In genomic region chr1:17308593-17308992, GRCh38 we compare ENCODE assay signal across 33 cellular contexts. TPM values are rescaled to one million over a fixed set of nuclear protein-coding genes. Genes with fewer than 3 reads are reported as not detected.
DNase-seq lines count a peak whose midpoint lies in the region; ATAC-seq, FAIRE-seq and TF ChIP-seq lines count a peak whose summit lies in the region.
"Had no signal": no experiment of that assay in that cellular context is flagged by ENCODE, and none has a peak within 500 bp of the region (broad histone marks: within the 10 kb centered on the region; RNA-seq: fewer than 3 reads in every experiment).

No MANE protein-coding gene starts in this region.

- H2AFZ ChIP-seq in GM23338 = no peak overlapping the region
- H2AFZ ChIP-seq in K562 (ENCODE audit: low read depth, low read length) = no peak overlapping the region
- H2AFZ ChIP-seq: hepatocyte, parathyroid adenoma had no signal

- peaks cover under 1% of the 10 kb centered on the region; the same call in 1 of the 3 replicates for H3K36me3 Mint-ChIP-seq in GM23338 (ENCODE audit: low read depth)
- H3K36me3 Mint-ChIP-seq: activated naive CD4-positive, alpha-beta T cell treated with anti-CD3 and anti-CD28 coated beads, Interleukin-2, amount 50 U/mL, for 24 hours; CD4-positive, CD25-positive, alpha-beta regulatory T cell had no signal

- intact Hi-C loops in K562 (cut with micrococcal nuclease) = no loop called here
- intact Hi-C loops in spleen (cut with DNase I; ENCODE audit: low total_unique reads) = no loop called here

- H3K4me2 ChIP-seq in GM23338 (no peak overlapping the region), K562 (ENCODE audit: insufficient read depth, low read length) (peak overlapping the region; percentile 22; the same call in 1 of the 2 replicates)
- H3K4me2 ChIP-seq: hepatocyte had no signal

- DNase-seq in GM23338 (ENCODE audit: low spot score) (no peak), NOMO-1 (lab: John Stamatoyannopoulos, UW; ENCODE audit: unreplicated experiment in 2 of 2) (peak; percentile 43 to 51), K562 (ENCODE audit: extremely low read depth in 1 of 4, low spot score in 3 of 4) (no peak), spleen (peak; percentile 80), GM13976 (ENCODE audit: low spot score) (no peak), NCI-H774 (lab: John Stamatoyannopoulos, UW) (no peak)
- no peak for DNase-seq in activated CD8-positive, alpha-beta memory T cell treated with anti-CD3 and anti-CD28 coated beads, Interleukin-2, amount 50 U/mL, for 4 hours
- DNase-seq: activated CD4-positive, alpha-beta T cell treated with anti-CD3 and anti-CD28 coated beads for 36 hours; activated CD8-positive, alpha-beta T cell treated with anti-CD3 and anti-CD28 coated beads, Interleukin-2, amount 10 ng/mL, durations not matched to agents 7 days and 5 days; Calu3; CD4-positive, CD25-positive, alpha-beta regulatory T cell; DMS79; effector CD4-positive, alpha-beta T cell; NCI-H146; NCI-H345; NCI-H82; PC-3; retina; small intestine; thyroid gland had no signal

- no peak for ATAC-seq in GM23338
- no peak for ATAC-seq in K562
- ATAC-seq: activated CD4-positive, alpha-beta T cell treated with anti-CD3 and anti-CD28 coated beads for 36 hours; activated CD8-positive, alpha-beta T cell treated with anti-CD3 and anti-CD28 coated beads, Interleukin-2, amount 10 ng/mL, durations not matched to agents 7 days and 5 days; activated T-helper 17 cell treated with anti-CD3 and anti-CD28 coated beads, Interleukin-2, amount 50 U/mL, for 72 hours; gastroesophageal sphincter; PC-3; Right ventricle myocardium inferior had no signal

- POLR2A ChIA-PET in K562 (lab: Yijun Ruan, JAX) = interaction anchor here (0.6 kb wide), 1 partner anchor 55 kb away, joined by 3 read pairs; no protein-coding TSS in a partner anchor

- H4K20me1 ChIP-seq in GM23338 (replicated peaks; ENCODE audit: insufficient read depth) (no peaks in the 10 kb centered on the region), K562 (replicated peaks; ENCODE audit: control insufficient read depth, insufficient read depth, low read length) (peaks cover under 1% of the 10 kb centered on the region; the same call in 1 of the 2 replicates)

- H3K27ac Mint-ChIP-seq in GM23338 = peak overlapping the region; percentile 42; the same call in 1 of the 2 replicates
- H3K27ac Mint-ChIP-seq: activated CD4-positive, alpha-beta T cell treated with anti-CD3 and anti-CD28 coated beads for 36 hours; activated CD8-positive, alpha-beta T cell treated with anti-CD3 and anti-CD28 coated beads, Interleukin-2, amount 10 ng/mL, durations not matched to agents 7 days and 5 days; activated naive CD4-positive, alpha-beta T cell treated with anti-CD3 and anti-CD28 coated beads, Interleukin-2, amount 50 U/mL, for 24 hours; activated T-helper 17 cell treated with anti-CD3 and anti-CD28 coated beads, Interleukin-2, amount 50 U/mL, for 72 hours; CD4-positive, CD25-positive, alpha-beta regulatory T cell; nephron had no signal

- TF ChIP-seq CTCF in GM23338 (conservative IDR thresholded peaks at IDR 0.05; ENCODE audit: low read depth in 2 of 2) = no peak
- TF ChIP-seq CTCF in K562 (IDR thresholded peaks at IDR 0.05 in 2 of 3, conservative IDR thresholded peaks at IDR 0.05 in 1 of 3; ENCODE audit: insufficient read depth in 2 of 3, low read depth in 1 of 3, low read length in 3 of 3) = no peak
- TF ChIP-seq CTCF in spleen (IDR thresholded peaks at IDR 0.05 in 8 of 11, conservative IDR thresholded peaks at IDR 0.05 in 3 of 11) = no peak
- no peak for TF ChIP-seq CTCF in GM13976 (IDR thresholded peaks at IDR 0.05; ENCODE audit: borderline replicate concordance, control extremely low read depth, extremely low read depth, insufficient read depth, missing control alignments)

- no peak for FAIRE-seq in K562 (lab: Jason Lieb, UNC)
- FAIRE-seq: bronchial epithelial cell, colon, G401.6, small intestine had no signal

- peaks cover 3% of the 10 kb centered on the region; the same call in 2 of the 3 replicates for H3K9me3 Mint-ChIP-seq in GM23338
- H3K9me3 Mint-ChIP-seq: activated naive CD4-positive, alpha-beta T cell treated with anti-CD3 and anti-CD28 coated beads, Interleukin-2, amount 50 U/mL, for 24 hours; activated T-helper 17 cell treated with anti-CD3 and anti-CD28 coated beads, Interleukin-2, amount 50 U/mL, for 72 hours had no signal

- no peaks in the 10 kb centered on the region for H3K9me2 ChIP-seq in GM23338 (ENCODE audit: insufficient read depth)

- H3K27ac ChIP-seq in GM23338 (ENCODE audit: low read depth) (no peak overlapping the region), K562 (ENCODE audit: extremely low read depth, low read depth, low read length) (no peak overlapping the region), spleen (peak overlapping the region in 6 of 8 donors; percentile 70 to 91 (median 86))
- H3K27ac ChIP-seq: gastroesophageal sphincter, hepatocyte, parathyroid adenoma, thyroid gland had no signal

- no peaks in the 10 kb centered on the region for H3K79me2 ChIP-seq in GM23338 (replicated peaks; ENCODE audit: insufficient read depth)
- no peaks in the 10 kb centered on the region for H3K79me2 ChIP-seq in K562 (ENCODE audit: control insufficient read depth, insufficient read depth, low read length)
- H3K79me2 ChIP-seq: hepatocyte, parathyroid adenoma had no signal

- no peak for TF ChIP-seq EP300 in K562 (IDR thresholded peaks at IDR 0.05; ENCODE audit: low read length)

- TF ChIP-seq RAD21 in K562 (CRISPR knock-in tag; conservative IDR thresholded peaks at IDR 0.05 in 1 of 2, IDR thresholded peaks at IDR 0.05 in 1 of 2) = no peak

- TF ChIP-seq POLR2A in K562 (conservative IDR thresholded peaks at IDR 0.05) (no peak), spleen (IDR thresholded peaks at IDR 0.05) (no peak)

- in situ Hi-C loops in K562 (cut with MboI) = no loop called here
- in situ Hi-C loops in GM13976 (cut with MboI; ENCODE audit: low sequenced_read_pairs, unreplicated experiment) = no loop called here

- H3K9me3 ChIP-seq in K562 (replicated peaks; ENCODE audit: control insufficient read depth, insufficient read depth, low read depth, low read length) (no peaks in the 10 kb centered on the region), spleen (no peaks in the 10 kb centered on the region)
- H3K9me3 ChIP-seq: gastroesophageal sphincter, HAP-1, thyroid gland had no signal

- no TSS peak for BruUV-seq in K562 (replicated peaks; lab: Mats Ljungman, UMichigan)

- H3K4me3 ChIP-seq in GM23338 (no peak overlapping the region), K562 (no peak overlapping the region), spleen (peak overlapping the region in 3 of 8 donors; percentile 17 to 44 (median 19))
- H3K4me3 ChIP-seq: gastroesophageal sphincter, HAP-1, hepatocyte, thyroid gland had no signal

- peaks cover 17% of the 10 kb centered on the region for H3K27me3 Mint-ChIP-seq in GM23338 (ENCODE audit: insufficient read depth, low read depth, poor library complexity)

- H3K4me1 ChIP-seq in GM23338 (ENCODE audit: insufficient read depth) = peaks cover 13% of the 10 kb centered on the region; the same call in 1 of the 2 replicates
- H3K4me1 ChIP-seq in K562 (replicated peaks in 1 of 2; ENCODE audit: control insufficient read depth in 2 of 2, insufficient read depth in 2 of 2, low read length in 2 of 2) = peaks cover 13 to 16% of the 10 kb centered on the region in 2 experiments
- H3K4me1 ChIP-seq in spleen = peaks cover 0 to 55% (median 0%) of the 10 kb centered on the region in 6 donors
- H3K4me1 ChIP-seq: gastroesophageal sphincter, parathyroid adenoma, thyroid gland had no signal

- H3K4me3 Mint-ChIP-seq in GM23338 = no peak overlapping the region
- H3K4me3 Mint-ChIP-seq: activated CD4-positive, alpha-beta T cell treated with anti-CD3 and anti-CD28 coated beads for 36 hours; activated CD8-positive, alpha-beta T cell treated with anti-CD3 and anti-CD28 coated beads, Interleukin-2, amount 10 ng/mL, durations not matched to agents 7 days and 5 days; activated naive CD4-positive, alpha-beta T cell treated with anti-CD3 and anti-CD28 coated beads, Interleukin-2, amount 50 U/mL, for 24 hours; activated T-helper 17 cell treated with anti-CD3 and anti-CD28 coated beads, Interleukin-2, amount 50 U/mL, for 72 hours; CD4-positive, CD25-positive, alpha-beta regulatory T cell; nephron had no signal

- H3K9me1 ChIP-seq in K562 (ENCODE audit: control insufficient read depth, insufficient read depth, low read length) = peaks cover 4% of the 10 kb centered on the region

- H3K27me3 ChIP-seq in GM23338 (ENCODE audit: insufficient read depth) (no peaks in the 10 kb centered on the region), K562 (ENCODE audit: control insufficient read depth in 2 of 2, insufficient read depth in 2 of 2, low read length in 2 of 2) (peaks cover 7 to 38% of the 10 kb centered on the region in 2 experiments; a peak in 4 of 5 replicates), spleen (replicated peaks in 1 of 7) (peaks cover 0 to 78% (median 10%) of the 10 kb centered on the region in 7 donors)
- H3K27me3 ChIP-seq: hepatocyte, thyroid gland had no signal

- H3K36me3 ChIP-seq in GM23338 (ENCODE audit: insufficient read depth) (no peaks in the 10 kb centered on the region), K562 (ENCODE audit: control insufficient read depth, insufficient read depth, low read length) (no peaks in the 10 kb centered on the region), spleen (no peaks in the 10 kb centered on the region)
- H3K36me3 ChIP-seq: gastroesophageal sphincter, HAP-1, thyroid gland had no signal

- CTCF ChIA-PET in K562 (lab: Yijun Ruan, JAX; ENCODE audit: low intra/inter-chr PET ratio) = interaction anchor here (0.7 kb wide), 1 partner anchor 76 kb away, joined by 3 read pairs; no protein-coding TSS in a partner anchor

- H3K4me1 Mint-ChIP-seq in GM23338 = peaks cover 42% of the 10 kb centered on the region
- H3K4me1 Mint-ChIP-seq: activated T-helper 17 cell treated with anti-CD3 and anti-CD28 coated beads, Interleukin-2, amount 50 U/mL, for 72 hours had no signal

- H3K9ac ChIP-seq in K562 (ENCODE audit: insufficient read depth in 1 of 2, low read depth in 2 of 2, low read length in 2 of 2) = peak overlapping the region in 1 of 2 experiments; percentile 86; a peak in 1 of 4 replicates
- H3K9ac ChIP-seq: parathyroid adenoma had no signal

- H3F3A ChIP-seq in GM23338 (replicated peaks; ENCODE audit: low read depth) = no peaks in the 10 kb centered on the region

- 32% methylated on average over 6 of the region's 6 CpGs for WGBS in K562 (ENCODE audit: insufficient coverage, low coverage, missing lambda C conversion rate)
- WGBS in spleen, 5 donors = 36 to 59% (median 37%) methylated on average over 5 to 6 of the region's 6 CpGs

RNA-seq across cellular contexts. Expression of gene PADI4, which starts 0.6 kb away (rescaled TPM):
- total RNA-seq in GM23338 (2014; rRNA removed; shearing (Covaris generic)) = 0.08 and 0.52 TPM in 2 replicates
- polyA plus RNA-seq in GM23338 (2016; fragmentation: Nextera tagmentation; extraction: Ambion mirVana) (0.45 TPM in 1 of 2 replicates, not detected in the other), K562 (2011; rRNA removed) (0.09 TPM in 1 of 2 replicates, not detected in the other), K562 (2014; fragmentation: Illumina TruSeq; extraction: Trizol) (not detected in 2 replicates), K562 (2014; fragmentation: Nextera tagmentation; extraction: Ambion mirVana) (under 1 TPM in 1 of 2 experiments, not detected in 1; 0.22 TPM), K562 (2014; rRNA removed) (not detected in 2 replicates), spleen (1 to 10 TPM; 5.1 to 8.3 (median 8.3) TPM)
- total RNA-seq in K562 (2011; cell fraction: chromatin; rRNA removed; ENCODE audit: low replicate concordance) = 0.37 and 0.81 TPM in 2 replicates
- 0.92 TPM in 1 of 2 replicates, not detected in the other for total RNA-seq in K562 (2011; cell fraction: nucleolus; rRNA removed)
- total RNA-seq in K562 (2011; cell fraction: nucleoplasm; rRNA removed) = 0.66 TPM in 1 of 2 replicates, not detected in the other
- total RNA-seq in K562 (2014; rRNA removed) (not detected in 2 replicates), K562 (2014; rRNA removed; fragmentation: Illumina TruSeq; extraction: Trizol) (not detected in 2 replicates), K562 (2015; rRNA removed; fragmentation: Illumina TruSeq; extraction: Trizol) (not detected in 2 replicates), K562 (2021) (0.33 TPM in 1 of 2 replicates, not detected in the other), spleen (100 to 1,000 TPM in 2 of 7 donors, 10 to 100 TPM in 5; 15.9 to 122 (median 45.0) TPM)
- polyA plus RNA-seq in K562 (2011; cell fraction: cytosol; rRNA removed) = 0.15 and 1.3 TPM in 2 replicates
- polyA plus RNA-seq in K562 (2011; cell fraction: nucleus; rRNA removed) = 0.10 and 0.58 TPM in 2 replicates
- 0.04 and 0.17 TPM in 2 replicates for polyA plus RNA-seq in K562 (2012)
- not detected in 2 replicates for polyA minus RNA-seq in K562 (2011; rRNA and poly(A)+ RNA removed)
- not detected in 2 replicates for polyA minus RNA-seq in K562 (2011; cell fraction: cytosol; rRNA and poly(A)+ RNA removed)
- polyA minus RNA-seq in K562 (2011; cell fraction: nucleus; rRNA and poly(A)+ RNA removed) = 0.27 TPM in 1 of 2 replicates, not detected in the other
- total RNA-seq: bronchial epithelial cell, Calu3, fibroblast of lung, hepatocyte, lung microvascular endothelial cell had no signal
- polyA plus RNA-seq: fibroblast of lung, hepatocyte had no signal

RNA-seq across cellular contexts. Expression of gene PADI3, which starts 59.7 kb away (rescaled TPM):
- 0.58 and 0.80 TPM in 2 replicates for total RNA-seq in GM23338 (2014; rRNA removed; shearing (Covaris generic))
- 0.21 and 0.37 TPM in 2 replicates for polyA plus RNA-seq in GM23338 (2016; fragmentation: Nextera tagmentation; extraction: Ambion mirVana)
- total RNA-seq in K562 (2011; cell fraction: chromatin; rRNA removed; ENCODE audit: low replicate concordance) = not detected in 2 replicates
- not detected in 2 replicates for total RNA-seq in K562 (2011; cell fraction: nucleolus; rRNA removed)
- not detected in 2 replicates for total RNA-seq in K562 (2011; cell fraction: nucleoplasm; rRNA removed)
- not detected in 2 replicates for total RNA-seq in K562 (2014; rRNA removed)
- total RNA-seq in K562 (2014; rRNA removed; fragmentation: Illumina TruSeq; extraction: Trizol) = not detected in 2 replicates
- not detected in 2 replicates for total RNA-seq in K562 (2015; rRNA removed; fragmentation: Illumina TruSeq; extraction: Trizol)
- total RNA-seq in K562 (2021) = not detected in 2 replicates
- polyA plus RNA-seq in K562 (2011; rRNA removed) = not detected in 2 replicates
- not detected in 2 replicates for polyA plus RNA-seq in K562 (2011; cell fraction: cytosol; rRNA removed)
- not detected in 2 replicates for polyA plus RNA-seq in K562 (2011; cell fraction: nucleus; rRNA removed)
- polyA plus RNA-seq in K562 (2012) = 0.06 TPM in 1 of 2 replicates, not detected in the other
- polyA plus RNA-seq in K562 (2014; fragmentation: Illumina TruSeq; extraction: Trizol) = not detected in 2 replicates
- not detected for polyA plus RNA-seq in K562 (2014; fragmentation: Nextera tagmentation; extraction: Ambion mirVana)
- polyA plus RNA-seq in K562 (2014; rRNA removed) = not detected in 2 replicates
- polyA minus RNA-seq in K562 (2011; rRNA and poly(A)+ RNA removed) = not detected in 2 replicates
- not detected in 2 replicates for polyA minus RNA-seq in K562 (2011; cell fraction: cytosol; rRNA and poly(A)+ RNA removed)
- not detected in 2 replicates for polyA minus RNA-seq in K562 (2011; cell fraction: nucleus; rRNA and poly(A)+ RNA removed)
- total RNA-seq in spleen = not detected
- polyA plus RNA-seq in spleen = not detected
- total RNA-seq: activated CD4-positive, alpha-beta T cell treated with anti-CD3 and anti-CD28 coated beads for 36 hours; activated CD8-positive, alpha-beta T cell treated with anti-CD3 and anti-CD28 coated beads, Interleukin-2, amount 10 ng/mL, durations not matched to agents 7 days and 5 days; activated T-helper 17 cell treated with anti-CD3 and anti-CD28 coated beads, Interleukin-2, amount 50 U/mL, for 72 hours; CD4-positive, CD25-positive, alpha-beta regulatory T cell; fibroblast of lung; hepatocyte; Right ventricle myocardium inferior; thyroid gland had no signal
- polyA plus RNA-seq: CD4-positive, CD25-positive, alpha-beta regulatory T cell; fibroblast of lung; hepatocyte had no signal

Comparison
In these comparisons a context has a peak if more than half of its experiments do, and no peak if none do; other contexts are left out.
1. DNase-seq: peak in NOMO-1 (2 of 2) and spleen (single experiment); none in GM23338 (single experiment), K562 (0 of 4), GM13976 (single experiment), activated CD8-positive, alpha-beta memory T cell treated with anti-CD3 and anti-CD28 coated beads, Interleukin-2, amount 50 U/mL, for 4 hours (single experiment) and NCI-H774 (single experiment).
2. H3K27ac ChIP-seq: peak in spleen (6 of 8); none in GM23338 (single experiment) and K562 (single experiment).
3. RNA of gene PADI4, which starts 0.6 kb away (total RNA-seq): 15.9 to 122 TPM in spleen; 0.08 to 0.52 TPM in GM23338 and 0.33 to 0.92 TPM in K562; every median in the first group is over 4 times any median in the second.